Comparison of ENCODE assay signal across 21 cellular contexts in genomic region chr4:139009702-139010101, GRCh38. TPM values are rescaled to one million over a fixed set of nuclear protein-coding genes. Genes with fewer than 3 reads are reported as not detected.
DNase-seq lines count a peak whose midpoint lies in the region; ATAC-seq, FAIRE-seq and TF ChIP-seq lines count a peak whose summit lies in the region.
"Had no signal": no experiment of that assay in that cellular context is flagged by ENCODE, and none has a peak within 500 bp of the region (broad histone marks: within the 10 kb centered on the region; RNA-seq: fewer than 3 reads in every experiment).

No MANE protein-coding gene starts in this region.

- in situ Hi-C loops in HepG2 (cut with HindIII; ENCODE audit: extremely low pct_ligation_motif_present, low pct_unique_long_range_greater_than_20kb), result no loop called here

- no peak for FAIRE-seq in HepG2 (lab: Jason Lieb, UNC)
- FAIRE-seq: A549, GM12878, H54, K562 had no signal

- H3K27ac Mint-ChIP-seq in GM23338 (no peak overlapping the region), nephron progenitor cell (peak overlapping the region; percentile 73)
- H3K27ac Mint-ChIP-seq: CD4-positive, alpha-beta memory T cell had no signal

- H3K27ac ChIP-seq in GM23338 (ENCODE audit: low read depth), result no peak overlapping the region
- no peak overlapping the region for H3K27ac ChIP-seq in HepG2 (ENCODE audit: extremely low read length, insufficient read depth, low read length)
- H3K27ac ChIP-seq in Karpas-422 (ENCODE audit: low read length), result no peak overlapping the region
- H3K27ac ChIP-seq: C4-2B, GM23248, HL-60 had no signal

- POLR2A ChIA-PET in HepG2 (lab: Yijun Ruan, JAX), result no interaction called here

- TF ChIP-seq RAD21 in HepG2 (CRISPR knock-in tag; IDR thresholded peaks at IDR 0.05), result no peak

- H3K9ac ChIP-seq in HepG2 (ENCODE audit: insufficient read depth, low read depth, low read length) (no peak overlapping the region), Karpas-422 (ENCODE audit: low read length) (no peak overlapping the region)
- H3K9ac ChIP-seq: GM23248 had no signal

- H3K27me3 ChIP-seq in GM23338 (ENCODE audit: insufficient read depth) (no peaks in the 10 kb centered on the region), HepG2 (ENCODE audit: control insufficient read depth in 1 of 2, insufficient read depth in 2 of 2, low read length in 2 of 2) (no peaks in the 10 kb centered on the region), Karpas-422 (ENCODE audit: low read length) (no peaks in the 10 kb centered on the region; the same call in 1 of the 2 replicates)

- TF ChIP-seq POLR2A in HepG2 (IDR thresholded peaks at IDR 0.05; ENCODE audit: insufficient read depth in 1 of 2, low read depth in 2 of 2, low read length in 2 of 2), result no peak

- H3K9me3 Mint-ChIP-seq in GM23338 (peaks cover 16% of the 10 kb centered on the region), nephron progenitor cell (peaks cover 14% of the 10 kb centered on the region)
- H3K9me3 Mint-ChIP-seq: CD4-positive, alpha-beta memory T cell had no signal

- H3K4me3 Mint-ChIP-seq in GM23338 (no peak overlapping the region), nephron progenitor cell (no peak overlapping the region)
- H3K4me3 Mint-ChIP-seq: CD4-positive, alpha-beta memory T cell had no signal

- H3K4me1 Mint-ChIP-seq in GM23338 (peaks cover 15% of the 10 kb centered on the region), nephron progenitor cell (peaks cover 33% of the 10 kb centered on the region)

- intact Hi-C loops in HepG2 (cut with micrococcal nuclease; ENCODE audit: unreplicated experiment), result no loop called here

- H3K4me2 ChIP-seq in GM23338 (no peak overlapping the region), HepG2 (ENCODE audit: low read depth, low read length) (no peak overlapping the region), Karpas-422 (ENCODE audit: low read depth, low read length, poor library complexity, severe bottlenecking) (no peak overlapping the region)
- H3K4me2 ChIP-seq: A549 had no signal

- no peak for ATAC-seq in GM23338
- ATAC-seq in HepG2, result no peak
- ATAC-seq in GM21825 (IDR thresholded peaks at IDR 0.05; ENCODE audit: unreplicated experiment), result no peak
- ATAC-seq: GM12878, K562 had no signal

- H3K9me3 ChIP-seq in HepG2 (ENCODE audit: low read length) (peaks cover 8% of the 10 kb centered on the region; the same call in 1 of the 2 replicates), Karpas-422 (ENCODE audit: low read length) (no peaks in the 10 kb centered on the region; the same call in 1 of the 2 replicates)

- H3K4me1 ChIP-seq in GM23338 (ENCODE audit: insufficient read depth), result peaks cover 16% of the 10 kb centered on the region
- peaks cover 43% of the 10 kb centered on the region for H3K4me1 ChIP-seq in HepG2 (ENCODE audit: insufficient read depth, low read length)
- H3K4me1 ChIP-seq in Karpas-422 (ENCODE audit: low read length), result peaks cover 9% of the 10 kb centered on the region

- H3K9me2 ChIP-seq in GM23338 (ENCODE audit: insufficient read depth) (no peaks in the 10 kb centered on the region), Karpas-422 (replicated peaks; ENCODE audit: insufficient read depth, low read length) (no peaks in the 10 kb centered on the region)

- no peaks in the 10 kb centered on the region for H3F3A ChIP-seq in GM23338 (replicated peaks; ENCODE audit: low read depth)

- no TSS peak for BruUV-seq in HepG2 (replicated peaks; lab: Mats Ljungman, UMichigan)

- H3K36me3 Mint-ChIP-seq in GM23338 (ENCODE audit: low read depth) (peaks cover 11% of the 10 kb centered on the region; the same call in 2 of the 3 replicates), nephron progenitor cell (ENCODE audit: low read depth) (peaks cover 5% of the 10 kb centered on the region)
- H3K36me3 Mint-ChIP-seq: CD4-positive, alpha-beta memory T cell had no signal

- TF ChIP-seq CTCF in GM23338 (conservative IDR thresholded peaks at IDR 0.05; ENCODE audit: low read depth in 2 of 2) (no peak), HepG2 (CRISPR knock-in tag; IDR thresholded peaks at IDR 0.05) (no peak), nephron progenitor cell (IDR thresholded peaks at IDR 0.05) (no peak)

- no peaks in the 10 kb centered on the region for H4K20me1 ChIP-seq in GM23338 (replicated peaks; ENCODE audit: insufficient read depth)
- H4K20me1 ChIP-seq in HepG2 (ENCODE audit: insufficient read depth, low read length), result no peaks in the 10 kb centered on the region
- no peaks in the 10 kb centered on the region for H4K20me1 ChIP-seq in Karpas-422 (ENCODE audit: insufficient read depth, low read depth, low read length)

- CTCF ChIA-PET in HepG2 (lab: Yijun Ruan, JAX; ENCODE audit: low intra/inter-chr PET ratio, low total read pairs), result no interaction called here

- H3K36me3 ChIP-seq in GM23338 (ENCODE audit: insufficient read depth) (no peaks in the 10 kb centered on the region; the same call in 1 of the 2 replicates), HepG2 (replicated peaks in 1 of 2; ENCODE audit: control insufficient read depth in 1 of 2, insufficient read depth in 2 of 2, low read length in 2 of 2) (no peaks in the 10 kb centered on the region), Karpas-422 (ENCODE audit: insufficient read depth, low read length) (no peaks in the 10 kb centered on the region)

- DNase-seq in GM23338 (ENCODE audit: low spot score) (no peak), HepG2 (ENCODE audit: low spot score) (no peak), nephron progenitor cell (no peak), NCI-H524 (lab: John Stamatoyannopoulos, UW) (no peak), Karpas-422 (no peak), dedifferentiated amniotic fluid mesenchymal stem cell (ENCODE audit: extremely low spot score) (no peak)
- DNase-seq: AML-193; CD4-positive, alpha-beta memory T cell; DMS153; DND-41; EL; GM23248; HCEC 1CT; IMR-90 had no signal

- H3K79me2 ChIP-seq in GM23338 (replicated peaks; ENCODE audit: insufficient read depth), result no peaks in the 10 kb centered on the region
- H3K79me2 ChIP-seq in HepG2 (ENCODE audit: insufficient read depth, low read length), result no peaks in the 10 kb centered on the region
- no peaks in the 10 kb centered on the region for H3K79me2 ChIP-seq in Karpas-422 (ENCODE audit: low read length)

- TF ChIP-seq EP300 in HepG2 (IDR thresholded peaks at IDR 0.05; ENCODE audit: low read depth in 2 of 2, low read length in 2 of 2), result no peak
- TF ChIP-seq EP300 in HepG2 (CRISPR knock-in tag; IDR thresholded peaks at IDR 0.05; ENCODE audit: borderline replicate concordance), result no peak

- H3K4me3 ChIP-seq in GM23338 (no peak overlapping the region), HepG2 (replicated peaks in 1 of 3; ENCODE audit: insufficient read depth in 1 of 3, low read depth in 2 of 3, low read length in 3 of 3) (no peak overlapping the region), Karpas-422 (ENCODE audit: low read length) (no peak overlapping the region)
- H3K4me3 ChIP-seq: A549, GM12878, GM23248, K562 had no signal

- H2AFZ ChIP-seq in GM23338 (peak overlapping the region; percentile 47; the same call in 1 of the 2 replicates), HepG2 (ENCODE audit: low read length) (no peak overlapping the region), Karpas-422 (ENCODE audit: low read length) (no peak overlapping the region)
- H2AFZ ChIP-seq: GM23248 had no signal

- 0% methylated on average over 1 of the region's 1 CpG for WGBS in HepG2 (ENCODE audit: low lambda C conversion rate)

- peaks cover 13% of the 10 kb centered on the region for H3K27me3 Mint-ChIP-seq in GM23338 (ENCODE audit: insufficient read depth, low read depth, poor library complexity)
- H3K27me3 Mint-ChIP-seq in nephron progenitor cell (ENCODE audit: low read depth, poor library complexity), result peaks cover 2% of the 10 kb centered on the region
- H3K27me3 Mint-ChIP-seq: CD4-positive, alpha-beta memory T cell had no signal

TF ChIP-seq in GM23338, 12 proteins besides CTCF, POLR2A, EP300 and RAD21 (continues in another document):
- TF ChIP-seq ZNF331 (CRISPR knock-in tag; IDR thresholded peaks at IDR 0.05; ENCODE audit: low read depth), result no peak

TF ChIP-seq in HepG2, 621 proteins besides CTCF, POLR2A, EP300 and RAD21:
- TF ChIP-seq KDM5A (IDR thresholded peaks at IDR 0.05; ENCODE audit: borderline replicate concordance, low read length), result no peak
- 0 out of 2 replicates have a peak, but pooled peaks have one; percentile 17 for TF ChIP-seq RARA (CRISPR knock-in tag; IDR thresholded peaks at IDR 0.05)

RNA-seq across cellular contexts. Expression of gene NOCT, which starts 5.9 kb away (rescaled TPM):
- total RNA-seq in GM23338 (2014; rRNA removed; shearing (Covaris generic)), result 58.3 and 76.6 TPM in 2 replicates
- 16.0 and 18.9 TPM in 2 replicates for polyA plus RNA-seq in GM23338 (2016; fragmentation: Nextera tagmentation; extraction: Ambion mirVana)
- 11.0 and 13.1 TPM in 2 replicates for total RNA-seq in HepG2 (2016; rRNA removed; fragmentation: Illumina TruSeq; extraction: Trizol)
- 7.4 and 7.7 TPM in 2 replicates for total RNA-seq in HepG2 (2016; cell fraction: cytosol; rRNA removed; fragmentation: Illumina TruSeq; extraction: Trizol; ENCODE audit: low read depth)
- total RNA-seq in HepG2 (2016; cell fraction: insoluble cytoplasmic fraction; rRNA removed; fragmentation: Illumina TruSeq; extraction: Trizol), result 10.6 and 11.4 TPM in 2 replicates
- 8.1 and 8.3 TPM in 2 replicates for total RNA-seq in HepG2 (2016; cell fraction: membrane; rRNA removed; fragmentation: Illumina TruSeq; extraction: Trizol)
- total RNA-seq in HepG2 (2016; cell fraction: nucleus; rRNA removed; fragmentation: Illumina TruSeq; extraction: Trizol), result 6.7 and 7.6 TPM in 2 replicates
- polyA plus RNA-seq in HepG2 (2011; rRNA removed), result 3.5 and 3.6 TPM in 2 replicates
- polyA plus RNA-seq in HepG2 (2011; cell fraction: cytosol; rRNA removed), result 1.7 and 1.8 TPM in 2 replicates
- 3.6 and 4.8 TPM in 2 replicates for polyA plus RNA-seq in HepG2 (2011; cell fraction: nucleus; rRNA removed)
- 5.3 and 6.0 TPM in 2 replicates for polyA plus RNA-seq in HepG2 (2012)
- polyA plus RNA-seq in HepG2 (2016; cell fraction: cytosol; fragmentation: Illumina TruSeq; extraction: Trizol; ENCODE audit: low read depth), result 0.45 and 0.55 TPM in 2 replicates
- polyA plus RNA-seq in HepG2 (2016; cell fraction: insoluble cytoplasmic fraction; fragmentation: Illumina TruSeq; extraction: Trizol; ENCODE audit: low read depth), result 6.1 and 6.3 TPM in 2 replicates
- polyA plus RNA-seq in HepG2 (2016; cell fraction: membrane; fragmentation: Illumina TruSeq; extraction: Trizol; ENCODE audit: low read depth), result 1.7 and 2.1 TPM in 2 replicates
- 7.9 and 8.0 TPM in 2 replicates for polyA plus RNA-seq in HepG2 (2016; cell fraction: nucleus; fragmentation: Illumina TruSeq; extraction: Trizol; ENCODE audit: insufficient read depth, low read depth)
- 9.5 and 10.1 TPM in 2 replicates for polyA minus RNA-seq in HepG2 (2011; rRNA and poly(A)+ RNA removed; ENCODE audit: low replicate concordance)
- polyA minus RNA-seq in HepG2 (2011; cell fraction: cytosol; rRNA and poly(A)+ RNA removed), result 11.4 and 14.6 TPM in 2 replicates
- polyA minus RNA-seq in HepG2 (2011; cell fraction: nucleus; rRNA and poly(A)+ RNA removed), result 6.4 and 12.3 TPM in 2 replicates
- total RNA-seq in Karpas-422 (2014; rRNA removed; shearing (Covaris generic); ENCODE audit: low replicate concordance), result 10.6 and 12.6 TPM in 2 replicates
